In the genomic region with DNA sequence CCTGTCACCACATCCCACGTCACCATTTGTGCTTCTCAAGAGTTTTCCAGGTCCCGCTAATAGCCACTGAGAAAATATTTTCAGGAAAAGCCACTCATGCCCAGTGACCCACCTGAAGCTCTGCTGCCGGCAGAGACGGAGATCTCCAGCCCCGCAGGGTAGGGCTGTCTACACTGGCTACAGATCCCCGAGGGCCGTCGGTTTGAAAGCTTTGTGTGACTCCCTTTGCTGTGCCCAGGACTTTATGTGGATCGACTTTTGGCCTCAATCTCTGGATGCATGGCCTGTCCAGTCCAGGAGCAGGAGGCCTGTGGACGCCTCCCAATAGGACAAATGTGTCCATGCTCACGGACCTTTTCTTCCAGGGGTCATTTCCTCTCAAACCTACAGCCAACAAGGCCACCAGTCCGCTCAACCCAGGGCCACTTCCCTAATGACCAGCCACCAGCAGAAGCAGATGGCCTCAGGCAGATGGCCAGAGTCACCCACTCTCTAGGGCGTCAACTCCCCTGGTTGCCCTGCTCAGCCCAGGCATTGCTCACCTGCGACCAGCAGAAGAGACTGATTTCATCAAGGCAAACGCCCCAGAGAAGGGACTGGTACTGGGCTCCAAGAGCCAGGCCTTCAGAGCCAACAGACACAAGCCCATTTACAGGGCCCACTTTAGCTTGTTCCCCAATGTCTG, we compare ENCODE assay signal across 1 cellular context.
TF ChIP-seq lines count a peak whose summit lies in the region.

No MANE protein-coding gene starts in this region.

TF ChIP-seq in IMR-90, 13 proteins besides CTCF, POLR2A, EP300 and RAD21:
- no peak for TF ChIP-seq CHD1 (IDR thresholded peaks at IDR 0.05; ENCODE audit: low read depth, low read length)
- TF ChIP-seq RCOR1 (IDR thresholded peaks at IDR 0.05; ENCODE audit: insufficient replicate concordance, low read length) = no peak
- TF ChIP-seq NFE2L2 (IDR thresholded peaks at IDR 0.05; ENCODE audit: low read depth, low read length) = no peak
- TF ChIP-seq MXI1 (IDR thresholded peaks at IDR 0.05; ENCODE audit: borderline replicate concordance, low read depth, low read length) = no peak
